Comparison of ENCODE assay signal across 10 cellular contexts in the genomic region with DNA sequence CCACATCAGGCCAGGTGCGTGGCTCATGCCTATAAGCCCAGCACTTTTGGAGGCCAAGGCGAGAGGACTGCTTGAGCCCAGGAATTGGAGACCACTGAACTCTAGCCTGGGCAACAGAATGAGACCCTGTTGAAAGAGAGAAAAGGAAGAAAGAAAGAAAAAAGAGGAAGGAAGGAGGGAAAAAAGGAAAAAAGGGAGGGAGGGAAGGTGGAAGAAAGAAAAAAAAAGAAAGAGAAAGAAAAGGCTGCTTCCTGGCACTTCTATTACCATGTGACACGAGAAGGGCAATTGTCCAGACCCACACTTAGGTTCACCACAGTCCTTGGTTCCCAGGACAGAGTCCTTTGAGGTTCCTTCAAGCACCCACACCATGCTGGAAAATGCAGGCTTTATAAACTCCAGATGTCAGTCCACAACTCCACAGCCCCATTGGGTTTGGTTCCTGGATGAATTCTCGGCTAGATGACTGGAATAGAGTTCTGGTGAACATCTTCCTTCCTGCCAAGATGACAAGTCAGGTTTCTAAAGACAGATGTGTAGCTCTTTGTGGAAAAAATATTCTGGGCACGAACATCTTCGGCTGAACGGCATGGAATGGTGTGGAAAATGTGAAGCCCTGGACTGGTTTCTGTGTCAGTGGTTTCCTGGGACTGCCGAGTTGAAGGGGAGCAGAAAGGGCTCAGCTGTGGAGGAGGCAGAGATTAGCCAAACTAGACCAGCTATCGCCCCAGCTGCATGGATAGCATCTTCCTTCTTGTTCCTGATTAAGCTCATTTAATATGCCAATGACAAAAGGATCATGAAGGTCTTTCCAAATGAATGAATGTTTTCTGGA. TPM values are rescaled to one million over a fixed set of nuclear protein-coding genes. Genes with fewer than 3 reads are reported as not detected.
DNase-seq lines count a peak whose midpoint lies in the region; ATAC-seq lines count a peak whose summit lies in the region.
"Had no signal": no experiment of that assay in that cellular context is flagged by ENCODE, and none has a peak within 500 bp of the region (broad histone marks: within the 10 kb centered on the region; RNA-seq: fewer than 3 reads in every experiment).

No MANE protein-coding gene starts in this region.

- peaks cover 0 to 10% of the 10 kb centered on the region in 2 donors for H3K27me3 Mint-ChIP-seq in T-cell

- peaks cover 85% of the 10 kb centered on the region for H3K36me3 ChIP-seq in skeletal muscle satellite cell (ENCODE audit: insufficient read depth, low read length)

- ATAC-seq in GM19438 (IDR thresholded peaks at IDR 0.05; ENCODE audit: low read depth, unreplicated experiment) (peak; percentile 7), HG03342 (IDR thresholded peaks at IDR 0.05; ENCODE audit: unreplicated experiment) (peak; percentile 6), T-cell (replicated peaks in 1 of 4) (no peak)

- DNase-seq in epithelial cell of prostate (ENCODE audit: low read depth, low spot score), result no peak
- no peak for DNase-seq in NCI-H82 treated with DMSO at 0.1 percent for 48 hours (lab: John Stamatoyannopoulos, UW; ENCODE audit: unreplicated experiment)
- DNase-seq in caudate nucleus (lab: John Stamatoyannopoulos, UW), result no peak
- DNase-seq in T-cell, result no peak
- no peak for DNase-seq in HT-29 (ENCODE audit: low spot score)

- H3K9me3 ChIP-seq in skeletal muscle satellite cell (replicated peaks; ENCODE audit: low read length), result no peaks in the 10 kb centered on the region

- H3K4me2 ChIP-seq in skeletal muscle satellite cell (ENCODE audit: low read length), result peak overlapping the region; percentile 9

- CTCF ChIA-PET in T-cell (lab: Charles Lee), result interaction anchor here (0.5 to 5.4 kb wide), 36 partner anchors 7 to 133 kb away, joined by 3 to 62 read pairs (median 4); partner anchors contain the start of gene NT5E (in 1 of the 2)

- no peaks in the 10 kb centered on the region for H3K9me3 Mint-ChIP-seq in T-cell
- H3K9me3 Mint-ChIP-seq: activated naive CD4-positive, alpha-beta T cell treated with anti-CD3 and anti-CD28 coated beads, Interleukin-2, amount 50 U/mL, for 72 hours; mesothelial cell of epicardium had no signal

- H3K27me3 ChIP-seq in skeletal muscle satellite cell (ENCODE audit: control insufficient read depth, insufficient read depth, low read length), result no peaks in the 10 kb centered on the region

- no peak overlapping the region for H3K4me3 Mint-ChIP-seq in T-cell
- H3K4me3 Mint-ChIP-seq: mesothelial cell of epicardium had no signal

- H3K4me1 ChIP-seq in skeletal muscle satellite cell (ENCODE audit: control insufficient read depth, insufficient read depth, low read length), result peaks cover 24% of the 10 kb centered on the region

- H3K27ac ChIP-seq in epithelial cell of prostate, result peak overlapping the region; percentile 32
- H3K27ac ChIP-seq in caudate nucleus (ENCODE audit: low read depth, low read length), result no peak overlapping the region

- peak overlapping the region; percentile 43 for H3K9ac ChIP-seq in skeletal muscle satellite cell (ENCODE audit: low read depth, low read length)

- no peak overlapping the region for H3K27ac Mint-ChIP-seq in T-cell
- H3K27ac Mint-ChIP-seq: activated naive CD4-positive, alpha-beta T cell treated with anti-CD3 and anti-CD28 coated beads, Interleukin-2, amount 50 U/mL, for 72 hours; mesothelial cell of epicardium had no signal

- POLR2A ChIA-PET in T-cell (lab: Charles Lee), result no interaction called here

- H3K36me3 Mint-ChIP-seq in T-cell, result no peaks in the 10 kb centered on the region
- H3K36me3 Mint-ChIP-seq: activated naive CD4-positive, alpha-beta T cell treated with anti-CD3 and anti-CD28 coated beads, Interleukin-2, amount 50 U/mL, for 72 hours; mesothelial cell of epicardium had no signal

- H3K4me3 ChIP-seq in skeletal muscle satellite cell (ENCODE audit: low read length), result no peak overlapping the region

- H3K4me1 Mint-ChIP-seq in T-cell, result peaks cover 6 to 13% (median 10%) of the 10 kb centered on the region in 3 donors
- H3K4me1 Mint-ChIP-seq: mesothelial cell of epicardium had no signal

RNA-seq across cellular contexts. Expression of gene NT5E, which starts 32.5 kb away (rescaled TPM):
- total RNA-seq in skeletal muscle satellite cell (2012; rRNA removed), result 342 and 377 TPM in 2 replicates
- total RNA-seq in T-cell, result 10 to 100 TPM in 3 of 5 donors, 1 to 10 TPM in 2; 8.0 to 18.6 (median 11.0) TPM
- 57.4 and 74.7 TPM in 2 replicates for total RNA-seq in HT-29 (2014; rRNA removed; shearing (Covaris generic))

Comparison
In these comparisons a context has a peak if more than half of its experiments do, and no peak if none do; other contexts are left out.
1. ATAC-seq: peak in GM19438 (single experiment) and HG03342 (single experiment); none in T-cell (0 of 4).